Comparison of ENCODE assay signal across 1 cellular context in genomic region chr11:65132238-65132987, GRCh38.
TF ChIP-seq lines count a peak whose summit lies in the region.

No MANE protein-coding gene starts in this region.

TF ChIP-seq in K562, 482 proteins besides CTCF, POLR2A, EP300 and RAD21:
- TF ChIP-seq HLTF (IDR thresholded peaks at IDR 0.05) (no peak), TCF3 (CRISPR knock-in tag; IDR thresholded peaks at IDR 0.05) (0 out of 2 replicates have a peak, but pooled peaks have one; percentile 35), SREBF1 (IDR thresholded peaks at IDR 0.05; ENCODE audit: borderline replicate concordance, low read depth, low read length) (no peak), ZNF232 (CRISPR knock-in tag; IDR thresholded peaks at IDR 0.05) (no peak), NFE2L1 (tag; IDR thresholded peaks at IDR 0.05; ENCODE audit: borderline replicate concordance, low read depth) (no peak), CBFA2T3 (IDR thresholded peaks at IDR 0.05) (peak; percentile 49), ZNF644 (tag; IDR thresholded peaks at IDR 0.05; ENCODE audit: low read depth) (no peak), RBM34 (IDR thresholded peaks at IDR 0.05; ENCODE audit: borderline replicate concordance, insufficient read depth, low read length) (no peak), RREB1 (CRISPR knock-in tag; IDR thresholded peaks at IDR 0.05) (no peak), GATAD2B (IDR thresholded peaks at IDR 0.05; ENCODE audit: borderline replicate concordance) (no peak), ZNF780A (CRISPR knock-in tag; IDR thresholded peaks at IDR 0.05) (no peak)
TF ChIP-seq in K562: peak in this region for 2.
